ENCODE assay signal across 19 cellular contexts in the genomic region with DNA sequence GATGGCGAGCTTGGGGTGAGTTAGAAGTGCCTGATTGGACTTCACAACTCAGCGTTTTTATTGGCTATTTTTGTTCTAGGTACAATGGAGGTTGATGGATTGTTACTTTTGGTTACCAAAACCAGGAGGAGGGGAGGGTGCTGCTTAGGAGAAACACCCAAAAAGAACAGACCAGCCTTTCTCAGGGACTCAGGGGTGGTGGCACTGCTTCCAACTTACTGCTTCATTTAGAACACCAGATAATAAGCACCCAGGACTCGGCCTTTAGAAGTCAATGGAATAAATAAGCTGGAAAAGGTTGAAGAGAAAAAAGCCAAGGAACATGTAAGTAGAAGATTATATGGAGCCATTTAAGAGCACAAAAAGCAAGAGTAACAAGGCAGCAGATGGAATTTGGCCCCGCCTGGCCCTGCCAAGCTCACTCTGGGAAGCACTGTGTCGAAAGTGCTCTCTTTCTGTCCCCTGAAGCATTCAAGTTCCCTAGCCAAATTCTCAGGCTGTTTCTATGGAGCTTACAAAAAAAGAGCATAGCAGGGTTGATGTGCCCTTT.
DNase-seq lines count a peak whose midpoint lies in the region; ATAC-seq and TF ChIP-seq lines count a peak whose summit lies in the region.
"Had no signal": no experiment of that assay in that cellular context is flagged by ENCODE, and none has a peak within 500 bp of the region (broad histone marks: within the 10 kb centered on the region; RNA-seq: fewer than 3 reads in every experiment).

No MANE protein-coding gene starts in this region.

- peaks cover 3% of the 10 kb centered on the region for H3K27me3 Mint-ChIP-seq in activated CD4-positive, alpha-beta memory T cell treated with anti-CD3 and anti-CD28 coated beads for 36 hours
- H3K27me3 Mint-ChIP-seq: CD4-positive, alpha-beta T cell had no signal

- H3K36me3 Mint-ChIP-seq in activated CD4-positive, alpha-beta memory T cell treated with anti-CD3 and anti-CD28 coated beads for 36 hours, result no peaks in the 10 kb centered on the region

- no peaks in the 10 kb centered on the region for H3K9me3 ChIP-seq in PC-3 (ENCODE audit: low read length)
- H3K9me3 ChIP-seq: BE2C, Caco-2 had no signal

- 0 out of 2 replicates have a peak, but pooled peaks cover 10% of the 10 kb centered on the region for H3K4me1 ChIP-seq in PC-3 (ENCODE audit: insufficient read depth, low read length)
- H3K4me1 ChIP-seq: Caco-2 had no signal

- H3K4me3 ChIP-seq in PC-3 (ENCODE audit: low read length), result no peak overlapping the region
- H3K4me3 ChIP-seq: GM12878 had no signal

- H3K9ac ChIP-seq in PC-3 (ENCODE audit: low read length), result no peak overlapping the region

- H4K20me1 ChIP-seq in PC-3 (ENCODE audit: low read length), result no peaks in the 10 kb centered on the region

- ATAC-seq in HG02884 (IDR thresholded peaks at IDR 0.05; ENCODE audit: unreplicated experiment) (no peak), HG02588 (IDR thresholded peaks at IDR 0.05; ENCODE audit: unreplicated experiment) (no peak), PC-3 (no peak)
- ATAC-seq: GM12878, HepG2 had no signal

- no peak overlapping the region for H3K27ac ChIP-seq in PC-3 (ENCODE audit: low read length)

- H3K36me3 ChIP-seq in PC-3 (ENCODE audit: low read depth, low read length), result no peaks in the 10 kb centered on the region
- H3K36me3 ChIP-seq: BE2C had no signal

- POLR2A ChIA-PET in activated CD4-positive, alpha-beta memory T cell treated with anti-CD3 and anti-CD28 coated beads for 36 hours (lab: Charles Lee), result interaction anchor here (0.6 kb wide), 1 partner anchor 610 kb away, joined by 3 read pairs; no protein-coding TSS in a partner anchor
- POLR2A ChIA-PET in PC-3 (lab: Charles Lee; ENCODE audit: unreplicated experiment), result no interaction called here

- CTCF ChIA-PET in activated CD4-positive, alpha-beta memory T cell treated with anti-CD3 and anti-CD28 coated beads for 36 hours (lab: Charles Lee), result no interaction called here
- CTCF ChIA-PET in PC-3 (lab: Charles Lee), result no interaction called here

- H2AFZ ChIP-seq in PC-3 (ENCODE audit: low read length), result no peak overlapping the region

- H3K27me3 ChIP-seq in PC-3 (ENCODE audit: low read length), result peaks cover 71% of the 10 kb centered on the region
- H3K27me3 ChIP-seq: BE2C had no signal

- intact Hi-C loops in activated CD4-positive, alpha-beta memory T cell treated with anti-CD3 and anti-CD28 coated beads for 36 hours (cut with micrococcal nuclease), result no loop called here
- intact Hi-C loops in PC-3 (cut with micrococcal nuclease), result no loop called here

- no peaks in the 10 kb centered on the region for H3K9me3 Mint-ChIP-seq in activated CD4-positive, alpha-beta memory T cell treated with anti-CD3 and anti-CD28 coated beads for 36 hours
- H3K9me3 Mint-ChIP-seq: CD4-positive, alpha-beta T cell had no signal

- no peaks in the 10 kb centered on the region for H3K79me2 ChIP-seq in PC-3 (ENCODE audit: low read length)

- no peak overlapping the region for H3K4me3 Mint-ChIP-seq in activated CD4-positive, alpha-beta memory T cell treated with anti-CD3 and anti-CD28 coated beads for 36 hours
- H3K4me3 Mint-ChIP-seq: CD4-positive, alpha-beta T cell had no signal

- no peaks in the 10 kb centered on the region for H3K9me2 ChIP-seq in PC-3 (replicated peaks; ENCODE audit: low read length)

- peak in 8 of 14 donors; percentile 4 to 58 (median 44) for DNase-seq in C1 segment of cervical spinal cord (lab: John Stamatoyannopoulos, UW)
- DNase-seq in cerebellar cortex (ENCODE audit: low spot score), result peak; percentile 17
- DNase-seq in inferior parietal cortex (ENCODE audit: extremely low spot score), result peak; percentile 34
- DNase-seq in pons (ENCODE audit: low spot score), result peak; percentile 58
- DNase-seq in activated CD4-positive, alpha-beta memory T cell treated with anti-CD3 and anti-CD28 coated beads for 36 hours, result no peak
- no peak for DNase-seq in PC-3
- DNase-seq: BE2C; Caco-2; CD4-positive, alpha-beta T cell; KBM-7; NCI-H1694 treated with DMSO at 0.1 percent for 48 hours; NCI-H2107; NCI-H510A treated with DMSO at 0.1 percent for 48 hours; NCI-H774; SHP77 had no signal

- no peaks in the 10 kb centered on the region for H3F3A ChIP-seq in PC-3 (ENCODE audit: low read length, unreplicated experiment)

- H3K27ac Mint-ChIP-seq in activated CD4-positive, alpha-beta memory T cell treated with anti-CD3 and anti-CD28 coated beads for 36 hours, result no peak overlapping the region
- H3K27ac Mint-ChIP-seq: CD4-positive, alpha-beta T cell had no signal

- H3K4me1 Mint-ChIP-seq in activated CD4-positive, alpha-beta memory T cell treated with anti-CD3 and anti-CD28 coated beads for 36 hours (ENCODE audit: low read depth), result no peaks in the 10 kb centered on the region

- TF ChIP-seq CTCF in PC-3 (conservative IDR thresholded peaks at IDR 0.05; ENCODE audit: low read depth, low read length), result no peak

- no peak overlapping the region for H3K4me2 ChIP-seq in PC-3 (ENCODE audit: low read length)

- BruUV-seq in PC-3 (replicated peaks; lab: Mats Ljungman, UMichigan), result no TSS peak

Comparison
In these comparisons a context has a peak if more than half of its experiments do, and no peak if none do; other contexts are left out.
1. DNase-seq: peak in C1 segment of cervical spinal cord (8 of 14), cerebellar cortex (single experiment), inferior parietal cortex (single experiment) and pons (single experiment); none in activated CD4-positive, alpha-beta memory T cell treated with anti-CD3 and anti-CD28 coated beads for 36 hours (single experiment) and PC-3 (single experiment).